Comparison of ENCODE assay signal across 20 cellular contexts in the genomic region with DNA sequence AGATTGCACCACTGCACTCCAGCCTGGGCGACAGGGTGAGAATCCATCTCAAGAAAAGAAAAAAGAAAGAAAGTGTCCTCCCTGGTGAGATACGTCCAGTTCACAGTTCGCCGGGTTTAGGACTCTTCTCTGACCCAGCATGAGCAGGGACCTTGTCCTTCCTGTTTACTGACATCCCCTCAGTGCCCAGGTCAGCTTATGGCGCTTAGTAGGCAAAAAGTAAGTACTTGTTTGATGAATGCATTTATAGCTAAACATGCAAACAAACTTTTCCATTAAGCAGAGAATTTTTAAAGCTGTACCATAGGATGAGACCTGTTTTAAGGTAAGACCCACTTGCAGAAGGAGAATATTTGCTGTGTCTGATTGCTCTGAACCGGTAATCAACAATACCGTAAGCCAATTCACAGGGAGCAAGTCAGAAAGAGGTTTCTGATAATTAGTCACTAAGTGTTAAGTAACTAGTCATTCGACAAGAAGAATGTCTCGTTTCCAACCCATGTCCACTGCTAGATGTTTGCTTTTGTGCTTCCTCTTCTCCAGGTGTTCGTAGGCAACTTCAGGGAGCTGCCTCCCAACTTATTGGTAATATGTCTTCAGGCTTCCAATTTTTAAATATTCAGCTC. TPM values are rescaled to one million over a fixed set of nuclear protein-coding genes. Genes with fewer than 3 reads are reported as not detected.
A peak's percentile ranks its signal among the peaks of the same experiment; 100 is the strongest.
DNase-seq lines count a peak whose midpoint lies in the region; ATAC-seq, FAIRE-seq and TF ChIP-seq lines count a peak whose summit lies in the region.
"Had no signal": no experiment of that assay in that cellular context is flagged by ENCODE, and none has a peak within 500 bp of the region (broad histone marks: within the 10 kb centered on the region; RNA-seq: fewer than 3 reads in every experiment).

No MANE protein-coding gene starts in this region.

- TF ChIP-seq CTCF in HFFc6 (IDR thresholded peaks at IDR 0.05) (no peak), astrocyte (IDR thresholded peaks at IDR 0.05; ENCODE audit: insufficient read depth, low read depth, low read length) (no peak), osteocyte (IDR thresholded peaks at IDR 0.05) (no peak)

- H3K27ac ChIP-seq in astrocyte (ENCODE audit: low read depth, low read length), result no peak overlapping the region
- H3K27ac ChIP-seq: C4-2B, PC-9, SJCRH30 had no signal

- FAIRE-seq in astrocyte (lab: Jason Lieb, UNC), result no peak

- no peak overlapping the region for H3K9ac ChIP-seq in astrocyte (ENCODE audit: low read length)

- H3K79me2 ChIP-seq in astrocyte (ENCODE audit: insufficient read depth, low read length), result no peaks in the 10 kb centered on the region

- no peak overlapping the region for H3K4me3 ChIP-seq in astrocyte (ENCODE audit: insufficient read depth, low read depth, low read length)
- H3K4me3 ChIP-seq: PC-9, SJCRH30 had no signal

- no peak for DNase-seq in HFFc6
- no peak for DNase-seq in astrocyte (ENCODE audit: low read depth)
- no peak for DNase-seq in osteocyte (ENCODE audit: extremely low spot score, unreplicated experiment)
- no peak for DNase-seq in ureter (ENCODE audit: low spot score)
- no peak for DNase-seq in T-helper 9 cell
- DNase-seq in T1000 (lab: John Stamatoyannopoulos, UW), result no peak
- DNase-seq: DMS153, EL, H9, KG1, NCI-H1048, NCI-H1436 treated with DMSO at 0.1 percent for 48 hours, NCI-H2081, NCI-H510A, NCI-H774, PC-9, SJCRH30 had no signal

- H3K4me1 ChIP-seq in astrocyte (ENCODE audit: insufficient read depth, low read length), result peaks cover 15% of the 10 kb centered on the region

- H3K4me3 Mint-ChIP-seq in HFFc6, result no peak overlapping the region
- H3K4me3 Mint-ChIP-seq in astrocyte (ENCODE audit: unreplicated experiment), result peak overlapping the region; percentile 31
- no peak overlapping the region for H3K4me3 Mint-ChIP-seq in osteocyte (ENCODE audit: unreplicated experiment)
- H3K4me3 Mint-ChIP-seq: H9 had no signal

- no peaks in the 10 kb centered on the region for H4K20me1 ChIP-seq in astrocyte (ENCODE audit: insufficient read depth, low read length)

- H3K36me3 ChIP-seq in astrocyte (ENCODE audit: insufficient read depth, low read length), result no peaks in the 10 kb centered on the region
- H3K36me3 ChIP-seq: SJCRH30 had no signal

- H3K27me3 Mint-ChIP-seq in HFFc6 (ENCODE audit: insufficient read depth) (peaks cover 2% of the 10 kb centered on the region), astrocyte (ENCODE audit: low read depth, unreplicated experiment) (no peaks in the 10 kb centered on the region), osteocyte (ENCODE audit: unreplicated experiment) (no peaks in the 10 kb centered on the region)

- peak; percentile 33 for ATAC-seq in GM18909 (IDR thresholded peaks at IDR 0.05; ENCODE audit: poor library complexity, unreplicated experiment)
- no peak for ATAC-seq in GM18517 (IDR thresholded peaks at IDR 0.05; ENCODE audit: unreplicated experiment)

- H3K36me3 Mint-ChIP-seq in HFFc6 (ENCODE audit: low read depth) (no peaks in the 10 kb centered on the region), astrocyte (ENCODE audit: low read depth, unreplicated experiment) (no peaks in the 10 kb centered on the region), osteocyte (ENCODE audit: unreplicated experiment) (peaks cover 3% of the 10 kb centered on the region)

- H3K9me3 Mint-ChIP-seq in HFFc6 (no peaks in the 10 kb centered on the region), astrocyte (ENCODE audit: unreplicated experiment) (no peaks in the 10 kb centered on the region), osteocyte (ENCODE audit: unreplicated experiment) (no peaks in the 10 kb centered on the region)
- H3K9me3 Mint-ChIP-seq: H9 had no signal

- H3K4me2 ChIP-seq in astrocyte (ENCODE audit: low read length), result no peak overlapping the region
- H3K4me2 ChIP-seq: PC-9 had no signal

- no peaks in the 10 kb centered on the region for H3K9me3 ChIP-seq in astrocyte (ENCODE audit: insufficient read depth, low read depth, low read length)

- H3K27me3 ChIP-seq in astrocyte (ENCODE audit: insufficient read depth, low read length), result no peaks in the 10 kb centered on the region
- H3K27me3 ChIP-seq: SJCRH30 had no signal

- H3K27ac Mint-ChIP-seq in HFFc6 (peak overlapping the region; percentile 41; the same call in 1 of the 2 replicates), astrocyte (ENCODE audit: unreplicated experiment) (no peak overlapping the region), osteocyte (ENCODE audit: unreplicated experiment) (peak overlapping the region; percentile 78)
- H3K27ac Mint-ChIP-seq: H9 had no signal

- no peak overlapping the region for H2AFZ ChIP-seq in astrocyte (ENCODE audit: low read depth, low read length)
- H2AFZ ChIP-seq: PC-9 had no signal

- peaks cover 63% of the 10 kb centered on the region for H3K4me1 Mint-ChIP-seq in HFFc6 (ENCODE audit: low read depth)
- H3K4me1 Mint-ChIP-seq in astrocyte (ENCODE audit: low read depth, unreplicated experiment), result peaks cover 9% of the 10 kb centered on the region
- H3K4me1 Mint-ChIP-seq in osteocyte (ENCODE audit: unreplicated experiment), result peaks cover 72% of the 10 kb centered on the region

RNA-seq across cellular contexts. Expression of a gene that starts 40.0 kb away (rescaled TPM):
- total RNA-seq in HFFc6 (2021; fragmentation: NEBNext Ultra II Directional; extraction: Animal tissue kit (Norgen Biotek cat#: 25700)), result not detected
- total RNA-seq in astrocyte (not detected in 2 replicates), osteocyte (not detected in 2 replicates), ureter (not detected)
- total RNA-seq: H9, SJCRH30 had no signal

RNA-seq across cellular contexts. Expression of a gene that starts 55.5 kb away (rescaled TPM):
- total RNA-seq in HFFc6 (2021; fragmentation: NEBNext Ultra II Directional; extraction: Animal tissue kit (Norgen Biotek cat#: 25700)), result 10 to 100 TPM; 42.5 to 55.9 (median 51.9) TPM
- total RNA-seq in astrocyte (21.9 and 23.1 TPM in 2 replicates), osteocyte (15.7 and 15.8 TPM in 2 replicates), ureter (34.2 TPM)
